1 cellular context compared by ENCODE assay signal in genomic region chr11:69391192-69392103, GRCh38.
TF ChIP-seq lines count a peak whose summit lies in the region.

No MANE protein-coding gene starts in this region.

TF ChIP-seq in H1, 55 proteins besides CTCF, POLR2A, EP300 and RAD21:
- TF ChIP-seq E2F6 (IDR thresholded peaks at IDR 0.05) (no peak), CBX5 (IDR thresholded peaks at IDR 0.05; ENCODE audit: low read depth, low read length) (no peak), NANOG (IDR thresholded peaks at IDR 0.05; ENCODE audit: insufficient read depth, low read depth, low read length, poor library complexity, severe bottlenecking) (no peak), SIX5 (IDR thresholded peaks at IDR 0.05; ENCODE audit: low read depth, low read length) (no peak), USF2 (IDR thresholded peaks at IDR 0.05; ENCODE audit: low read length) (no peak), EGR1 (IDR thresholded peaks at IDR 0.05; ENCODE audit: borderline replicate concordance, low read depth, low read length) (no peak), TCF12 (IDR thresholded peaks at IDR 0.05; ENCODE audit: low read depth, low read length) (no peak), POU5F1 (IDR thresholded peaks at IDR 0.05; ENCODE audit: low read depth, low read length) (no peak), HDAC2 (IDR thresholded peaks at IDR 0.05; ENCODE audit: borderline replicate concordance in 1 of 2, low read depth in 2 of 2, low read length in 2 of 2) (no peak), GABPA (IDR thresholded peaks at IDR 0.05; ENCODE audit: borderline replicate concordance, insufficient read depth, low read length) (no peak), EZH2 (IDR thresholded peaks at IDR 0.05; ENCODE audit: low read depth, low read length, severe bottlenecking) (no peak), BACH1 (IDR thresholded peaks at IDR 0.05; ENCODE audit: low read length) (no peak), TAF1 (IDR thresholded peaks at IDR 0.05; ENCODE audit: low read depth, low read length) (no peak), BCL11A (IDR thresholded peaks at IDR 0.05; ENCODE audit: low read depth in 2 of 2, low read length in 2 of 2) (no peak), CREB1 (IDR thresholded peaks at IDR 0.05) (no peak), RBBP5 (IDR thresholded peaks at IDR 0.05; ENCODE audit: borderline replicate concordance, low read depth, low read length) (no peak), ZNF274 (IDR thresholded peaks at IDR 0.05; ENCODE audit: borderline replicate concordance, extremely low read depth, low read length) (no peak), HDAC6 (IDR thresholded peaks at IDR 0.05; ENCODE audit: low read depth, low read length) (no peak)
